In the genomic region with DNA sequence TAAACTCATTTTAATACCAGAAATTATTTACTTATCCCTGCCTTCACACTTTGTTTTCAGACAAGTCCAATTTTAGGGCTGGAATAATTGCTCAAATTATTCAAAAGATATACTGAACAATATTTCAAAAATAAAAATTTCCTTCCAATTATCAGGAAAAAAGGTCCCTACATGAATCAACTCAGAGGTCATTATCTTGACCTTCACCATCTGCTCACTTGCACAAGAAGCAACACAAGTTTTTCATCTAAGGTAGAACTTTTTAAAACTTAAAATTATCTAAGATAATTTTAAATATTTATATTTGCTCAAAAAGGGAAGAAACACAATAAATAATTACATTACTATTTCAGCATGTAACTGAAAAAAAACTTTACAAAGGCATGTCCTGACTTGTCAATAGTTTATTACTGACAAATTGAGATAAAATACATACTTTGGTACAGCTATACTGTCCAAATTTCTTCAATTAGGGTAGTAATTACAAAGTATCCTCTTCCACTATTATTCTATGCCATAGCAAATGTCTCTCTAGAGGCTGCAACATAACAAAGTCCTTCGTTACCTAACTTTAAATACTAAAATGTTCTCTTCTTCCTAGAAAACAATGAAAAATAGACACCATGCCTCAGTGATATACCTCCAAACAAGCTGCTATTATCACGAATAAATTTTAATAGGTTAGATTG, we compare ENCODE assay signal across 12 cellular contexts. TPM values are rescaled to one million over a fixed set of nuclear protein-coding genes. Genes with fewer than 3 reads are reported as not detected.
DNase-seq lines count a peak whose midpoint lies in the region; ATAC-seq and TF ChIP-seq lines count a peak whose summit lies in the region.
"Had no signal": no experiment of that assay in that cellular context is flagged by ENCODE, and none has a peak within 500 bp of the region (broad histone marks: within the 10 kb centered on the region; RNA-seq: fewer than 3 reads in every experiment).

No MANE protein-coding gene starts in this region.

- no peak for TF ChIP-seq EP300 in stomach (IDR thresholded peaks at IDR 0.05)

- H3K4me1 Mint-ChIP-seq in activated naive CD4-positive, alpha-beta T cell treated with anti-CD3 and anti-CD28 coated beads for 36 hours (ENCODE audit: low read depth), result peaks cover 47% of the 10 kb centered on the region
- peaks cover 45 to 61% (median 56%) of the 10 kb centered on the region in 3 donors for H3K4me1 Mint-ChIP-seq in T-cell

- no peak for DNase-seq in activated naive CD4-positive, alpha-beta T cell treated with anti-CD3 and anti-CD28 coated beads for 36 hours
- no peak for DNase-seq in activated naive CD4-positive, alpha-beta T cell treated with Interleukin-2 at 50 U/mL for 16 hours
- DNase-seq in T-cell (no peak), fibroblast of pulmonary artery (ENCODE audit: low read depth) (no peak), stomach (no peak), HuH-7 (ENCODE audit: low spot score) (no peak), activated gamma-delta T cell (lab: John Stamatoyannopoulos, UW) (no peak), putamen (ENCODE audit: low spot score) (no peak)
- DNase-seq: central memory CD4-positive, alpha-beta T cell; EL; NCI-H187; transverse colon had no signal

- POLR2A ChIA-PET in T-cell (lab: Charles Lee), result interaction anchor here in 1 of 2 donors (0.7 kb wide), 1 partner anchor 128 kb away, joined by 3 read pairs; no protein-coding TSS in a partner anchor

- peaks cover 14 to 60% (median 46%) of the 10 kb centered on the region in 4 donors for H3K4me1 ChIP-seq in stomach

- peak overlapping the region; percentile 86 for H3K4me3 Mint-ChIP-seq in activated naive CD4-positive, alpha-beta T cell treated with anti-CD3 and anti-CD28 coated beads for 36 hours
- H3K4me3 Mint-ChIP-seq in T-cell, result peak overlapping the region; percentile 78 to 84 (median 82)

- H3K36me3 Mint-ChIP-seq in activated naive CD4-positive, alpha-beta T cell treated with anti-CD3 and anti-CD28 coated beads for 36 hours (ENCODE audit: low read depth), result peaks cover 5% of the 10 kb centered on the region
- peaks cover 7% of the 10 kb centered on the region for H3K36me3 Mint-ChIP-seq in T-cell

- peak overlapping the region in 2 of 5 donors; percentile 45 to 98 for H3K27ac ChIP-seq in stomach

- H3K27me3 ChIP-seq in stomach, result no peaks in the 10 kb centered on the region

- TF ChIP-seq CTCF in fibroblast of pulmonary artery (IDR thresholded peaks at IDR 0.05; ENCODE audit: low read length, missing control alignments), result no peak
- no peak for TF ChIP-seq CTCF in stomach (IDR thresholded peaks at IDR 0.05)

- no peaks in the 10 kb centered on the region for H3K27me3 Mint-ChIP-seq in activated naive CD4-positive, alpha-beta T cell treated with anti-CD3 and anti-CD28 coated beads for 36 hours (ENCODE audit: low read depth)
- no peaks in the 10 kb centered on the region for H3K27me3 Mint-ChIP-seq in T-cell

- no peak for TF ChIP-seq POLR2A in stomach (IDR thresholded peaks at IDR 0.05)

- no peaks in the 10 kb centered on the region for H3K9me3 Mint-ChIP-seq in activated naive CD4-positive, alpha-beta T cell treated with anti-CD3 and anti-CD28 coated beads for 36 hours
- no peaks in the 10 kb centered on the region for H3K9me3 Mint-ChIP-seq in T-cell

- intact Hi-C loops in activated naive CD4-positive, alpha-beta T cell treated with anti-CD3 and anti-CD28 coated beads for 36 hours (cut with micrococcal nuclease), result no loop called here
- intact Hi-C loops in stomach (cut with DNase I; ENCODE audit: low total_unique reads), result loop anchor here (10.0 kb wide), 1 partner anchor 126 kb away; no protein-coding TSS in a partner anchor

- no peak for ATAC-seq in T-cell (replicated peaks in 1 of 4)

- H3K4me3 ChIP-seq in fibroblast of pulmonary artery (replicated peaks; ENCODE audit: low read depth, low read length) (peak overlapping the region; percentile 85), stomach (peak overlapping the region; percentile 79 to 96 (median 92))

- no peaks in the 10 kb centered on the region for H3K9me3 ChIP-seq in stomach
- H3K9me3 ChIP-seq: transverse colon had no signal

- 21 to 29% (median 24%) methylated on average over 2 of the region's 2 CpGs for WGBS in stomach, 5 donors

- no peak overlapping the region for H3K27ac Mint-ChIP-seq in activated naive CD4-positive, alpha-beta T cell treated with anti-CD3 and anti-CD28 coated beads for 36 hours
- no peak overlapping the region for H3K27ac Mint-ChIP-seq in T-cell

- H3K36me3 ChIP-seq in stomach, result no peaks in the 10 kb centered on the region
- H3K36me3 ChIP-seq: transverse colon had no signal

- CTCF ChIA-PET in activated naive CD4-positive, alpha-beta T cell treated with anti-CD3 and anti-CD28 coated beads for 36 hours (lab: Charles Lee), result interaction anchor here (1.5 kb wide), 1 partner anchor 70 kb away, joined by 4 read pairs; no protein-coding TSS in a partner anchor
- CTCF ChIA-PET in T-cell (lab: Charles Lee), result no interaction called here

RNA-seq across cellular contexts. Expression of gene CEP85L, which starts 2.4 kb away (rescaled TPM):
- 10 to 100 TPM; 31.4 to 31.9 TPM for total RNA-seq in activated naive CD4-positive, alpha-beta T cell treated with anti-CD3 and anti-CD28 coated beads for 36 hours
- total RNA-seq in T-cell (100 to 1,000 TPM in 1 of 5 donors, 10 to 100 TPM in 4; 49.7 to 101 (median 53.5) TPM), stomach (10 to 100 TPM in 3 of 5 donors, 1 to 10 TPM in 2; 8.1 to 67.7 (median 45.9) TPM)
- polyA plus RNA-seq in stomach, result 1 to 10 TPM; 1.5 to 3.1 (median 2.1) TPM
